In the genomic region with DNA sequence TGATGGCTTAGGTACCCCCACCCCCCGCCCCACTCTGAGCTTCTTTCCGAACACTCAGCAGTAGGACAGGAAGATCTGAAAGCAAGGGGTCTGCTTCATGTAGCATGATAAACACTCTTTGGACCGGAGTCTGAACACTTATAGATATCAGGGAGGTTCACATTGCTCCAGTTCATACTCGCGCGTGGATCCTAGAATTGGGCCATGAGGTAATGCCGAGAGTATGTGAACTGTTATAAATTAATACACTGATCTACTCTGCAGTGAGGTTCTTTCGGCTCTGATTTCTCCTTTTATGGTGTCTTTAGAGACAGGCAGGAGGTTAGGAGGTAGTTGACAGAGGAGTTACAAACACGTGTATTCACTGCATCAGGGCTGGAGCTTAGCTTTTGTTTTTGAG, we compare ENCODE assay signal across 26 cellular contexts.
DNase-seq lines count a peak whose midpoint lies in the region; ATAC-seq and TF ChIP-seq lines count a peak whose summit lies in the region.
"Had no signal": no experiment of that assay in that cellular context is flagged by ENCODE, and none has a peak within 500 bp of the region (broad histone marks: within the 10 kb centered on the region; RNA-seq: fewer than 3 reads in every experiment).

No MANE protein-coding gene starts in this region.

- POLR2A ChIA-PET in PC-9 (lab: Charles Lee; ENCODE audit: unreplicated experiment), result interaction anchor here (0.7 kb wide), 1 partner anchor 1153 kb away, joined by 4 read pairs; no protein-coding TSS in a partner anchor

- ATAC-seq in heart left ventricle (peak; percentile 78 to 95 (median 88)), mucosa of descending colon (peak; percentile 7), left lung (no peak)
- ATAC-seq: activated CD4-positive, alpha-beta T cell treated with anti-CD3 and anti-CD28 coated beads for 36 hours; activated CD8-positive, alpha-beta T cell treated with anti-CD3 and anti-CD28 coated beads, Interleukin-2, amount 10 ng/mL, durations not matched to agents 7 days and 5 days; activated T-helper 17 cell treated with anti-CD3 and anti-CD28 coated beads, Interleukin-2, amount 50 U/mL, for 72 hours; gastrocnemius medialis; GM12878; naive thymus-derived CD8-positive, alpha-beta T cell had no signal

- CTCF ChIA-PET in PC-9 (lab: Charles Lee), result no interaction called here

- H3K36me3 ChIP-seq in PC-9 (ENCODE audit: low read depth) (peaks cover 3% of the 10 kb centered on the region; the same call in 1 of the 2 replicates), heart left ventricle (peaks cover 0 to 15% (median 0%) of the 10 kb centered on the region in 9 donors), mucosa of descending colon (ENCODE audit: low read depth) (no peaks in the 10 kb centered on the region), uterus (no peaks in the 10 kb centered on the region), left lung (no peaks in the 10 kb centered on the region)
- H3K36me3 ChIP-seq: adrenal gland, BLaER1, gastrocnemius medialis, SJCRH30 had no signal

- no peaks in the 10 kb centered on the region for H3K9me2 ChIP-seq in PC-9 (ENCODE audit: insufficient read depth)

- peak overlapping the region; percentile 77 for H3K4me2 ChIP-seq in PC-9
- H3K4me2 ChIP-seq: BLaER1 had no signal

- intact Hi-C loops in PC-9 (cut with micrococcal nuclease; ENCODE audit: unreplicated experiment), result loop anchor here (5.0 kb wide), 2 partner anchors 61 to 221 kb away; partner anchors contain the start of gene THSD4
- intact Hi-C loops in heart left ventricle (cut with DNase I), result loop anchor here in 3 of 10 donors (5.0 to 10.0 kb wide), 4 partner anchors 47 to 221 kb away; partner anchors contain the start of gene THSD4 (in 1 of the 3)
- intact Hi-C loops in mucosa of descending colon (cut with DNase I, micrococcal nuclease), result loop anchor here in 1 of 2 donors (10.0 kb wide), 1 partner anchor 63 kb away; no protein-coding TSS in a partner anchor
- intact Hi-C loops in uterus (cut with DNase I; ENCODE audit: low total_unique reads), result no loop called here
- intact Hi-C loops in posterior cingulate gyrus (cut with DNase I), result no loop called here
- intact Hi-C loops in left lung (cut with DNase I), result no loop called here

- no TSS peak for BruUV-seq in PC-9 (replicated peaks; lab: Mats Ljungman, UMichigan)

- 48 to 77% (median 58%) methylated on average over 9 of the region's 9 CpGs for WGBS in heart left ventricle, 4 donors

- peaks cover 18% of the 10 kb centered on the region; the same call in 1 of the 2 replicates for H3K79me2 ChIP-seq in PC-9 (ENCODE audit: low read depth)

- no peak for TF ChIP-seq POLR2A in heart left ventricle (IDR thresholded peaks at IDR 0.05)
- peak in 1 of 2 donors; percentile 19 for TF ChIP-seq POLR2A in uterus (IDR thresholded peaks at IDR 0.05)

- no peaks in the 10 kb centered on the region for H3K9me3 ChIP-seq in PC-9 (ENCODE audit: insufficient read depth, low read depth)
- H3K9me3 ChIP-seq in heart left ventricle, result no peaks in the 10 kb centered on the region
- no peaks in the 10 kb centered on the region for H3K9me3 ChIP-seq in mucosa of descending colon
- no peaks in the 10 kb centered on the region for H3K9me3 ChIP-seq in uterus
- no peaks in the 10 kb centered on the region for H3K9me3 ChIP-seq in left lung
- H3K9me3 ChIP-seq: adrenal gland, BLaER1, gastrocnemius medialis, SJCRH30 had no signal

- no peak for TF ChIP-seq CTCF in PC-9 (conservative IDR thresholded peaks at IDR 0.05)
- no peak for TF ChIP-seq CTCF in heart left ventricle (IDR thresholded peaks at IDR 0.05)
- no peak for TF ChIP-seq CTCF in mucosa of descending colon (IDR thresholded peaks at IDR 0.05)
- TF ChIP-seq CTCF in uterus (IDR thresholded peaks at IDR 0.05), result no peak
- TF ChIP-seq CTCF in left lung (IDR thresholded peaks at IDR 0.05), result no peak

- H3K27ac ChIP-seq in PC-9 (peak overlapping the region; percentile 97), heart left ventricle (peak overlapping the region; percentile 51 to 94 (median 86)), uterus (peak overlapping the region; percentile 91), left lung (no peak overlapping the region)
- H3K27ac ChIP-seq: adrenal gland, BLaER1, dorsolateral prefrontal cortex, gastrocnemius medialis, SJCRH30 had no signal

- H3K27me3 ChIP-seq in PC-9 (ENCODE audit: insufficient read depth, low read depth), result no peaks in the 10 kb centered on the region
- H3K27me3 ChIP-seq in heart left ventricle, result no peaks in the 10 kb centered on the region
- no peaks in the 10 kb centered on the region for H3K27me3 ChIP-seq in uterus
- no peaks in the 10 kb centered on the region for H3K27me3 ChIP-seq in left lung
- H3K27me3 ChIP-seq: adrenal gland, BLaER1, dorsolateral prefrontal cortex, gastrocnemius medialis, SJCRH30 had no signal

- no peak overlapping the region for H2AFZ ChIP-seq in PC-9

- H3K4me1 ChIP-seq in PC-9 (replicated peaks; ENCODE audit: insufficient read depth) (peaks cover 57% of the 10 kb centered on the region), heart left ventricle (peaks cover 0 to 25% (median 5%) of the 10 kb centered on the region in 12 donors), mucosa of descending colon (ENCODE audit: low read depth) (no peaks in the 10 kb centered on the region), uterus (peaks cover 0 to 4% of the 10 kb centered on the region in 2 donors), left lung (peaks cover 0 to 8% of the 10 kb centered on the region in 2 donors)
- H3K4me1 ChIP-seq: BLaER1, gastrocnemius medialis had no signal

- H4K20me1 ChIP-seq in PC-9 (ENCODE audit: insufficient read depth), result no peaks in the 10 kb centered on the region
- H4K20me1 ChIP-seq: BLaER1 had no signal

- H3F3A ChIP-seq in PC-9 (ENCODE audit: insufficient read depth, low read depth), result peaks cover 24% of the 10 kb centered on the region

- DNase-seq in PC-9 (no peak), heart left ventricle (peak in 4 of 5 donors; percentile 46 to 61 (median 56)), mucosa of descending colon (no peak), uterus (peak in 1 of 2 donors; percentile 64), posterior cingulate gyrus (no peak), left lung (no peak)
- no peak for DNase-seq in activated CD4-positive, CD25-positive, alpha-beta regulatory T cell (lab: John Stamatoyannopoulos, UW)
- DNase-seq: activated CD4-positive, alpha-beta T cell treated with anti-CD3 and anti-CD28 coated beads for 36 hours; activated CD8-positive, alpha-beta T cell treated with anti-CD3 and anti-CD28 coated beads, Interleukin-2, amount 10 ng/mL, durations not matched to agents 7 days and 5 days; activated naive CD4-positive, alpha-beta T cell treated with anti-CD3 and anti-CD28 coated beads, Interleukin-2, amount 10 ng/mL, durations not matched to agents 7 days and 5 days; adrenal gland; cerebellar nuclear complex; dorsolateral prefrontal cortex; gastrocnemius medialis; naive thymus-derived CD8-positive, alpha-beta T cell; NCI-H1694; NCI-H446; NCI-H748 treated with DMSO at 0.1 percent for 48 hours; retina; SJCRH30; small intestine; stimulated activated naive CD4-positive, alpha-beta T cell; SW 1271 had no signal

- H3K4me3 ChIP-seq in PC-9 (peak overlapping the region; percentile 42; the same call in 1 of the 2 replicates), heart left ventricle (no peak overlapping the region), mucosa of descending colon (no peak overlapping the region), uterus (no peak overlapping the region), left lung (no peak overlapping the region)
- H3K4me3 ChIP-seq: adrenal gland, BLaER1, dorsolateral prefrontal cortex, gastrocnemius medialis, GM12878, SJCRH30 had no signal

Comparison
In these comparisons a context has a peak if more than half of its experiments do, and no peak if none do; other contexts are left out.
1. DNase-seq: peak in heart left ventricle (4 of 5); none in PC-9 (0 of 2), mucosa of descending colon (0 of 3), posterior cingulate gyrus (0 of 10), activated CD4-positive, CD25-positive, alpha-beta regulatory T cell (0 of 4) and left lung (0 of 2).
2. H3K27ac ChIP-seq: peak in PC-9 (single experiment), heart left ventricle (12 of 12) and uterus (2 of 2); none in left lung (0 of 2).